32 cellular contexts compared by ENCODE assay signal in genomic region chr5:40037703-40038102, GRCh38.
"Had no signal": no experiment of that assay in that cellular context is flagged by ENCODE, and none has a peak within 500 bp of the region (broad histone marks: within the 10 kb centered on the region; RNA-seq: fewer than 3 reads in every experiment).

No MANE protein-coding gene starts in this region.

- ATAC-seq: activated CD8-positive, alpha-beta memory T cell treated with anti-CD3 and anti-CD28 coated beads, Interleukin-2, amount 10 ng/mL, durations not matched to agents 7 days and 5 days; activated naive CD8-positive, alpha-beta T cell treated with anti-CD3 and anti-CD28 coated beads, Interleukin-2, amount 50 U/mL, for 24 hours; PC-3 had no signal

- DNase-seq: activated CD4-positive, alpha-beta memory T cell treated with anti-CD3 and anti-CD28 coated beads, Interleukin-2, amount 10 ng/mL, durations not matched to agents 7 days and 5 days; activated CD4-positive, alpha-beta T cell treated with anti-CD3 and anti-CD28 coated beads for 1 hour; activated CD4-positive, alpha-beta T cell treated with anti-CD3 and anti-CD28 coated beads for 48 hours; activated CD4-positive, CD25-positive, alpha-beta regulatory T cell; activated CD8-positive, alpha-beta memory T cell treated with anti-CD3 and anti-CD28 coated beads for 24 hours; activated CD8-positive, alpha-beta memory T cell treated with anti-CD3 and anti-CD28 coated beads, Interleukin-2, amount 10 ng/mL, durations not matched to agents 7 days and 5 days; activated CD8-positive, alpha-beta memory T cell treated with anti-CD3 and anti-CD28 coated beads, Interleukin-2, amount 50 U/mL, for 48 hours; activated effector memory CD4-positive, alpha-beta T cell treated with Interleukin-2 at 50 U/mL for 16 hours; activated naive CD4-positive, alpha-beta T cell treated with anti-CD3 and anti-CD28 coated beads, Interleukin-2, amount 10 ng/mL, durations not matched to agents 7 days and 5 days; activated naive CD8-positive, alpha-beta T cell treated with anti-CD3 and anti-CD28 coated beads, Interleukin-2, amount 50 U/mL, for 24 hours; activated T-cell treated with anti-CD3 and anti-CD28 coated beads, Interleukin-2, amount 50 U/mL, for 48 hours; anterior cingulate cortex; caudate nucleus; MM.1S; MV-4-11; NCI-H1092; NCI-H1417; NCI-H1930; NCI-H2081 treated with DMSO at 0.1 percent for 48 hours; NCI-H226; NCI-H446 treated with DMSO at 0.1 percent for 48 hours; NCI-H524; NCI-H69; NCI-H82; PC-3; Peyer's patch; Right ventricle myocardium superior; SW 1271; T-helper 1 cell; T-helper 2 cell; T-helper 9 cell; WERI-Rb-1 had no signal

- H3K4me3 ChIP-seq: Peyer's patch had no signal
